1 cellular context compared by ENCODE assay signal in genomic region chr11:59224419-59224928, GRCh38.
TF ChIP-seq lines count a peak whose summit lies in the region.

No MANE protein-coding gene starts in this region.

TF ChIP-seq in IMR-90, 13 proteins besides CTCF, POLR2A, EP300 and RAD21:
- TF ChIP-seq MXI1 (IDR thresholded peaks at IDR 0.05; ENCODE audit: borderline replicate concordance, low read depth, low read length) (no peak), MAFK (IDR thresholded peaks at IDR 0.05; ENCODE audit: low read depth, low read length) (no peak), CHD1 (IDR thresholded peaks at IDR 0.05; ENCODE audit: low read depth, low read length) (no peak), FOS (IDR thresholded peaks at IDR 0.05; ENCODE audit: low read depth, low read length) (no peak), RFX5 (IDR thresholded peaks at IDR 0.05; ENCODE audit: low read depth, low read length) (no peak), USF2 (IDR thresholded peaks at IDR 0.05; ENCODE audit: low read depth, low read length) (no peak), BHLHE40 (IDR thresholded peaks at IDR 0.05; ENCODE audit: low read depth, low read length) (no peak), CEBPB (IDR thresholded peaks at IDR 0.05; ENCODE audit: low read depth, low read length) (no peak), ELK1 (IDR thresholded peaks at IDR 0.05; ENCODE audit: borderline replicate concordance, low read depth, low read length) (no peak), NFE2L2 (IDR thresholded peaks at IDR 0.05; ENCODE audit: low read depth, low read length) (no peak), SMC3 (IDR thresholded peaks at IDR 0.05; ENCODE audit: low read depth, low read length) (no peak), RCOR1 (IDR thresholded peaks at IDR 0.05; ENCODE audit: insufficient replicate concordance, low read length) (no peak), MAZ (IDR thresholded peaks at IDR 0.05; ENCODE audit: borderline replicate concordance, low read depth, low read length) (no peak)
TF ChIP-seq in IMR-90: peak in this region for 0.
